15 cellular contexts compared by ENCODE assay signal in genomic region chr20:40913224-40913821, GRCh38.
DNase-seq lines count a peak whose midpoint lies in the region; ATAC-seq, FAIRE-seq and TF ChIP-seq lines count a peak whose summit lies in the region.
"Had no signal": no experiment of that assay in that cellular context is flagged by ENCODE, and none has a peak within 500 bp of the region (broad histone marks: within the 10 kb centered on the region; RNA-seq: fewer than 3 reads in every experiment).

No MANE protein-coding gene starts in this region.

- H3K4ac ChIP-seq in neuronal stem cell (ENCODE audit: low read length): no peak overlapping the region

- TF ChIP-seq POLR2A in esophagus muscularis mucosa (IDR thresholded peaks at IDR 0.05; ENCODE audit: low read depth): no peak

- H4K20me1 ChIP-seq in GM23338 (replicated peaks; ENCODE audit: insufficient read depth): no peaks in the 10 kb centered on the region

- no peaks in the 10 kb centered on the region for H3F3A ChIP-seq in GM23338 (replicated peaks; ENCODE audit: low read depth)

- peak overlapping the region; percentile 3 for H2BK15ac ChIP-seq in neuronal stem cell (ENCODE audit: low read length)

- H2AK5ac ChIP-seq in neuronal stem cell (ENCODE audit: low read depth, low read length): no peak overlapping the region

- no peak overlapping the region for H3K14ac ChIP-seq in neuronal stem cell (ENCODE audit: low read length)

- H3K4me1 Mint-ChIP-seq in GM23338: no peaks in the 10 kb centered on the region
- no peaks in the 10 kb centered on the region for H3K4me1 Mint-ChIP-seq in activated naive CD4-positive, alpha-beta T cell treated with anti-CD3 and anti-CD28 coated beads for 36 hours (ENCODE audit: low read depth)
- H3K4me1 Mint-ChIP-seq: H9 had no signal

- no peak overlapping the region for H2BK5ac ChIP-seq in neuronal stem cell (ENCODE audit: low read length)

- H3K9me3 ChIP-seq in esophagus muscularis mucosa (peaks cover 0 to 8% (median 0%) of the 10 kb centered on the region in 4 donors), neuronal stem cell (replicated peaks in 1 of 2; ENCODE audit: control insufficient read depth in 2 of 2, insufficient read depth in 1 of 2, low read depth in 1 of 2, low read length in 2 of 2) (no peaks in the 10 kb centered on the region)
- H3K9me3 ChIP-seq: A549, BE2C had no signal

- H3K4me2 ChIP-seq in GM23338 (no peak overlapping the region), neuronal stem cell (ENCODE audit: insufficient read depth, low read length, poor library complexity, severe bottlenecking) (no peak overlapping the region)
- H3K4me2 ChIP-seq: A549 had no signal

- no peak for ATAC-seq in GM23338
- ATAC-seq: A549 had no signal

- H4K91ac ChIP-seq in neuronal stem cell (ENCODE audit: low read depth, low read length, poor library complexity): no peak overlapping the region

- H3K4me3 Mint-ChIP-seq in GM23338: no peak overlapping the region
- H3K4me3 Mint-ChIP-seq in activated naive CD4-positive, alpha-beta T cell treated with anti-CD3 and anti-CD28 coated beads for 36 hours: no peak overlapping the region
- H3K4me3 Mint-ChIP-seq: CD4-positive, alpha-beta memory T cell; H9 had no signal

- TF ChIP-seq CTCF in GM23338 (conservative IDR thresholded peaks at IDR 0.05; ENCODE audit: low read depth in 2 of 2): no peak
- TF ChIP-seq CTCF in esophagus muscularis mucosa (IDR thresholded peaks at IDR 0.05): no peak
- TF ChIP-seq CTCF in D721Med (IDR thresholded peaks at IDR 0.05; ENCODE audit: insufficient read depth, missing control alignments): no peak

- no peak overlapping the region for H3K9ac ChIP-seq in neuronal stem cell (ENCODE audit: low read depth, low read length, poor library complexity)
- H3K9ac ChIP-seq: GM23248 had no signal

- DNase-seq in GM23338 (ENCODE audit: low spot score): no peak
- DNase-seq in RPMI7951 (ENCODE audit: low read depth): peak; percentile 28
- DNase-seq in esophagus muscularis mucosa (ENCODE audit: extremely low spot score): peak; percentile 62
- DNase-seq in neuronal stem cell (ENCODE audit: low spot score): no peak
- DNase-seq in activated naive CD4-positive, alpha-beta T cell treated with anti-CD3 and anti-CD28 coated beads for 36 hours: no peak
- DNase-seq in posterior vena cava (ENCODE audit: low spot score): no peak
- DNase-seq in D721Med (ENCODE audit: insufficient read length, low spot score): no peak
- DNase-seq: BE2C; CD4-positive, alpha-beta memory T cell; DMS153; GM23248; H9 had no signal

- no peaks in the 10 kb centered on the region for H3K79me2 ChIP-seq in GM23338 (replicated peaks; ENCODE audit: insufficient read depth)

- peak overlapping the region; percentile 86 for H2AFZ ChIP-seq in GM23338
- H2AFZ ChIP-seq in neuronal stem cell (ENCODE audit: low read length): peak overlapping the region; percentile 15
- H2AFZ ChIP-seq: GM23248 had no signal

- intact Hi-C loops in esophagus muscularis mucosa (cut with DNase I) (no loop called here), posterior vena cava (cut with DNase I) (no loop called here)
- intact Hi-C loops in activated naive CD4-positive, alpha-beta T cell treated with anti-CD3 and anti-CD28 coated beads for 36 hours (cut with micrococcal nuclease): no loop called here

- H3K27me3 ChIP-seq in GM23338 (ENCODE audit: insufficient read depth) (no peaks in the 10 kb centered on the region), esophagus muscularis mucosa (peaks cover 0 to 7% (median 0%) of the 10 kb centered on the region in 4 donors), neuronal stem cell (ENCODE audit: control insufficient read depth in 3 of 3, insufficient read depth in 3 of 3, low read depth in 1 of 3, low read length in 3 of 3) (no peaks in the 10 kb centered on the region)
- H3K27me3 ChIP-seq: BE2C had no signal

- no peak overlapping the region for H2BK120ac ChIP-seq in neuronal stem cell (ENCODE audit: low read depth, low read length)

- H3K79me1 ChIP-seq in neuronal stem cell (ENCODE audit: low read depth, low read length): no peaks in the 10 kb centered on the region

- TF ChIP-seq EP300 in esophagus muscularis mucosa (IDR thresholded peaks at IDR 0.05): no peak

- H3K27me3 Mint-ChIP-seq in GM23338 (ENCODE audit: insufficient read depth, low read depth, poor library complexity): peaks cover 6% of the 10 kb centered on the region
- H3K27me3 Mint-ChIP-seq in activated naive CD4-positive, alpha-beta T cell treated with anti-CD3 and anti-CD28 coated beads for 36 hours (ENCODE audit: low read depth): no peaks in the 10 kb centered on the region

- peak overlapping the region; percentile 38 for H3K18ac ChIP-seq in neuronal stem cell (ENCODE audit: low read length)

- CTCF ChIA-PET in activated naive CD4-positive, alpha-beta T cell treated with anti-CD3 and anti-CD28 coated beads for 36 hours (lab: Charles Lee): no interaction called here

- H3K4me3 ChIP-seq in GM23338: no peak overlapping the region
- H3K4me3 ChIP-seq in esophagus muscularis mucosa: no peak overlapping the region
- no peak overlapping the region for H3K4me3 ChIP-seq in neuronal stem cell (ENCODE audit: low read length in 2 of 2)
- H3K4me3 ChIP-seq: A549, GM23248 had no signal

- FAIRE-seq in D721Med (lab: Jason Lieb, UNC): no peak
- FAIRE-seq: A549, GM18507 had no signal

- H2BK12ac ChIP-seq in neuronal stem cell (ENCODE audit: low read length): no peak overlapping the region

- WGBS in esophagus muscularis mucosa: 72% methylated on average over 23 of the region's 23 CpGs
- no CpG with 5 or more reads among the region's 23 CpGs for WGBS in neuronal stem cell (ENCODE audit: extremely low coverage in 2 of 2, insufficient read length in 2 of 2, insufficient replicate concordance in 1 of 2), 2 donors

- H3K36me3 Mint-ChIP-seq in GM23338 (ENCODE audit: low read depth): peaks cover 6% of the 10 kb centered on the region
- no peaks in the 10 kb centered on the region for H3K36me3 Mint-ChIP-seq in activated naive CD4-positive, alpha-beta T cell treated with anti-CD3 and anti-CD28 coated beads for 36 hours (ENCODE audit: low read depth)

- H4K8ac ChIP-seq in neuronal stem cell (ENCODE audit: low read depth, low read length): no peak overlapping the region

- no peak overlapping the region for H3K27ac ChIP-seq in GM23338 (ENCODE audit: low read depth)
- no peak overlapping the region for H3K27ac ChIP-seq in esophagus muscularis mucosa (replicated peaks in 1 of 4)
- H3K27ac ChIP-seq in neuronal stem cell (replicated peaks; ENCODE audit: low read length): no peak overlapping the region
- H3K27ac ChIP-seq: A549, C4-2B, GM23248 had no signal

- H3K9me3 Mint-ChIP-seq in GM23338: peaks cover 18% of the 10 kb centered on the region
- H3K9me3 Mint-ChIP-seq in activated naive CD4-positive, alpha-beta T cell treated with anti-CD3 and anti-CD28 coated beads for 36 hours: no peaks in the 10 kb centered on the region

- H3K4me1 ChIP-seq in GM23338 (ENCODE audit: insufficient read depth) (no peaks in the 10 kb centered on the region), esophagus muscularis mucosa (no peaks in the 10 kb centered on the region), neuronal stem cell (ENCODE audit: control insufficient read depth in 2 of 2, insufficient read depth in 1 of 2, low read depth in 1 of 2, low read length in 2 of 2) (no peaks in the 10 kb centered on the region)
- H3K4me1 ChIP-seq: A549, BE2C had no signal

- no peak overlapping the region for H3K27ac Mint-ChIP-seq in GM23338
- no peak overlapping the region for H3K27ac Mint-ChIP-seq in activated naive CD4-positive, alpha-beta T cell treated with anti-CD3 and anti-CD28 coated beads for 36 hours
- H3K27ac Mint-ChIP-seq: CD4-positive, alpha-beta memory T cell; H9 had no signal

- H3K36me3 ChIP-seq in GM23338 (ENCODE audit: insufficient read depth) (no peaks in the 10 kb centered on the region), esophagus muscularis mucosa (no peaks in the 10 kb centered on the region), neuronal stem cell (replicated peaks in 1 of 2; ENCODE audit: control insufficient read depth in 2 of 2, insufficient read depth in 2 of 2, low read length in 2 of 2) (no peaks in the 10 kb centered on the region)
- H3K36me3 ChIP-seq: BE2C had no signal

- no peaks in the 10 kb centered on the region for H3K9me2 ChIP-seq in GM23338 (ENCODE audit: insufficient read depth)

- no peak overlapping the region for H3K23ac ChIP-seq in neuronal stem cell (ENCODE audit: low read depth, low read length, poor library complexity)

TF ChIP-seq in GM23338, 12 proteins besides CTCF, POLR2A, EP300 and RAD21 (continues in another document):
- no peak for TF ChIP-seq REST (IDR thresholded peaks at IDR 0.05; ENCODE audit: unreplicated experiment)
- TF ChIP-seq EZH2 (IDR thresholded peaks at IDR 0.05; ENCODE audit: low read depth, unreplicated experiment): no peak

Comparison
In these comparisons a context has a peak if more than half of its experiments do, and no peak if none do; other contexts are left out.
1. DNase-seq: peak in RPMI7951 (single experiment) and esophagus muscularis mucosa (single experiment); none in GM23338 (single experiment), neuronal stem cell (single experiment), activated naive CD4-positive, alpha-beta T cell treated with anti-CD3 and anti-CD28 coated beads for 36 hours (single experiment), posterior vena cava (single experiment) and D721Med (single experiment).